In the genomic region with DNA sequence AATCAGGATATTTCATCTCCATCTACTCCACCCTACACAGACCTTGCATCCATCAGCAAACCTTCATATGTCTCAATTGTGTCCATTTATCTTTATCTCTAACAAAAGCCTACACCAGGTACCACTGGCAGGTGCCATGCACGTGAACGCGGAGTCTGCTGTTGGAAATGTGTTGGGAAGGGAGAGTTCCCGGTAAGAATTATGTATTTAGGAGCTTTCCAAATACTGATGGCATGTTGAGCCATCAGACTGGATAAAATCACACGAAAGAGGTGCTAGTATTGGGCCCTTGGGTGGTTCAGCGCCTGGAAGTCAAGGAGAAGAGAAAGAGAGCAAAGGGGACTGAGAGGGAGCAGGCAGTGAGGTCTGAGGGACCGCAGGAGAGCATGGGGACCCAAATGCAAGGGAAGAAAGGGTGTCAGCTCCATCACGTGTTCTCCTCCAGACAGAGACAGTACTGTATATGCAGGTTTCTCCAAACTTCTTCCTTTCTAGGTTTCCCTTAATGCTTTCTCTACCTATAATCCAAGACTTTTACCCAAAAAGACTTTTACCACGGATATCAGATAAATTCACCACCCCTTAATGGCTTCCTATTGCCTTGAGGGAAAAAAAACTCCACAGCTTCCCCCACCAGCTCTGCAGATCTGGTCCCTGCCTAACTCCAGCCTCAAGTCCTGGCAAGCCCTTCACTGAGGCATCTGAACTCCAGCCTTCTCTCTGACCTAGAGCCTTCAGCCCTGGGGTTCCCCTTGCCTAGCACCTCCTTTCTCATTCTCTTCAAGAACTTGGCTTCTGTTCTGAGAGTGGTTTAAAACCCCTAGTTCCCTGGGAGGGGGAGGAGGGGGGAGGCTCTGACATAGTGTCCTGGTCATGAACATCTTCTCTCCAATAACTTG, we compare ENCODE assay signal across 1 cellular context.
A peak's percentile ranks its signal among the peaks of the same experiment; 100 is the strongest.
TF ChIP-seq lines count a peak whose summit lies in the region.

No MANE protein-coding gene starts in this region.

TF ChIP-seq in HEK293, 187 proteins besides CTCF, POLR2A, EP300 and RAD21 (continued from another document):
- TF ChIP-seq, protein P1, sequence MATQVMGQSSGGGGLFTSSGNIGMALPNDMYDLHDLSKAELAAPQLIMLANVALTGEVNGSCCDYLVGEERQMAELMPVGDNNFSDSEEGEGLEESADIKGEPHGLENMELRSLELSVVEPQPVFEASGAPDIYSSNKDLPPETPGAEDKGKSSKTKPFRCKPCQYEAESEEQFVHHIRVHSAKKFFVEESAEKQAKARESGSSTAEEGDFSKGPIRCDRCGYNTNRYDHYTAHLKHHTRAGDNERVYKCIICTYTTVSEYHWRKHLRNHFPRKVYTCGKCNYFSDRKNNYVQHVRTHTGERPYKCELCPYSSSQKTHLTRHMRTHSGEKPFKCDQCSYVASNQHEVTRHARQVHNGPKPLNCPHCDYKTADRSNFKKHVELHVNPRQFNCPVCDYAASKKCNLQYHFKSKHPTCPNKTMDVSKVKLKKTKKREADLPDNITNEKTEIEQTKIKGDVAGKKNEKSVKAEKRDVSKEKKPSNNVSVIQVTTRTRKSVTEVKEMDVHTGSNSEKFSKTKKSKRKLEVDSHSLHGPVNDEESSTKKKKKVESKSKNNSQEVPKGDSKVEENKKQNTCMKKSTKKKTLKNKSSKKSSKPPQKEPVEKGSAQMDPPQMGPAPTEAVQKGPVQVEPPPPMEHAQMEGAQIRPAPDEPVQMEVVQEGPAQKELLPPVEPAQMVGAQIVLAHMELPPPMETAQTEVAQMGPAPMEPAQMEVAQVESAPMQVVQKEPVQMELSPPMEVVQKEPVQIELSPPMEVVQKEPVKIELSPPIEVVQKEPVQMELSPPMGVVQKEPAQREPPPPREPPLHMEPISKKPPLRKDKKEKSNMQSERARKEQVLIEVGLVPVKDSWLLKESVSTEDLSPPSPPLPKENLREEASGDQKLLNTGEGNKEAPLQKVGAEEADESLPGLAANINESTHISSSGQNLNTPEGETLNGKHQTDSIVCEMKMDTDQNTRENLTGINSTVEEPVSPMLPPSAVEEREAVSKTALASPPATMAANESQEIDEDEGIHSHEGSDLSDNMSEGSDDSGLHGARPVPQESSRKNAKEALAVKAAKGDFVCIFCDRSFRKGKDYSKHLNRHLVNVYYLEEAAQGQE (tag by site-specific recombination; IDR thresholded peaks at IDR 0.05), result no peak
- TF ChIP-seq ZBTB48 (tag by site-specific recombination; IDR thresholded peaks at IDR 0.05) (peak; percentile 66), ZNF416 (tag by site-specific recombination; IDR thresholded peaks at IDR 0.05) (no peak), ZNF843 (tag by site-specific recombination; IDR thresholded peaks at IDR 0.05) (no peak), PRDM1 (tag by site-specific recombination; IDR thresholded peaks at IDR 0.05) (peak; percentile 93), ZNF514 (tag by site-specific recombination; IDR thresholded peaks at IDR 0.05) (no peak), ZNF140 (tag by site-specific recombination; IDR thresholded peaks at IDR 0.05) (no peak), MZF1 (tag by site-specific recombination; IDR thresholded peaks at IDR 0.05; ENCODE audit: borderline replicate concordance) (no peak), ZNF529 (tag by site-specific recombination; IDR thresholded peaks at IDR 0.05; ENCODE audit: insufficient replicate concordance) (no peak)
- TF ChIP-seq, protein P2, sequence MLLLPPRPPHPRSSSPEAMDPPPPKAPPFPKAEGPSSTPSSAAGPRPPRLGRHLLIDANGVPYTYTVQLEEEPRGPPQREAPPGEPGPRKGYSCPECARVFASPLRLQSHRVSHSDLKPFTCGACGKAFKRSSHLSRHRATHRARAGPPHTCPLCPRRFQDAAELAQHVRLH (tag by site-specific recombination; IDR thresholded peaks at IDR 0.05), result no peak
- TF ChIP-seq, protein P3, sequence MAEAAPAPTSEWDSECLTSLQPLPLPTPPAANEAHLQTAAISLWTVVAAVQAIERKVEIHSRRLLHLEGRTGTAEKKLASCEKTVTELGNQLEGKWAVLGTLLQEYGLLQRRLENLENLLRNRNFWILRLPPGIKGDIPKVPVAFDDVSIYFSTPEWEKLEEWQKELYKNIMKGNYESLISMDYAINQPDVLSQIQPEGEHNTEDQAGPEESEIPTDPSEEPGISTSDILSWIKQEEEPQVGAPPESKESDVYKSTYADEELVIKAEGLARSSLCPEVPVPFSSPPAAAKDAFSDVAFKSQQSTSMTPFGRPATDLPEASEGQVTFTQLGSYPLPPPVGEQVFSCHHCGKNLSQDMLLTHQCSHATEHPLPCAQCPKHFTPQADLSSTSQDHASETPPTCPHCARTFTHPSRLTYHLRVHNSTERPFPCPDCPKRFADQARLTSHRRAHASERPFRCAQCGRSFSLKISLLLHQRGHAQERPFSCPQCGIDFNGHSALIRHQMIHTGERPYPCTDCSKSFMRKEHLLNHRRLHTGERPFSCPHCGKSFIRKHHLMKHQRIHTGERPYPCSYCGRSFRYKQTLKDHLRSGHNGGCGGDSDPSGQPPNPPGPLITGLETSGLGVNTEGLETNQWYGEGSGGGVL (tag by site-specific recombination; IDR thresholded peaks at IDR 0.05), result peak; percentile 41
